10 cellular contexts compared by ENCODE assay signal in the genomic region with DNA sequence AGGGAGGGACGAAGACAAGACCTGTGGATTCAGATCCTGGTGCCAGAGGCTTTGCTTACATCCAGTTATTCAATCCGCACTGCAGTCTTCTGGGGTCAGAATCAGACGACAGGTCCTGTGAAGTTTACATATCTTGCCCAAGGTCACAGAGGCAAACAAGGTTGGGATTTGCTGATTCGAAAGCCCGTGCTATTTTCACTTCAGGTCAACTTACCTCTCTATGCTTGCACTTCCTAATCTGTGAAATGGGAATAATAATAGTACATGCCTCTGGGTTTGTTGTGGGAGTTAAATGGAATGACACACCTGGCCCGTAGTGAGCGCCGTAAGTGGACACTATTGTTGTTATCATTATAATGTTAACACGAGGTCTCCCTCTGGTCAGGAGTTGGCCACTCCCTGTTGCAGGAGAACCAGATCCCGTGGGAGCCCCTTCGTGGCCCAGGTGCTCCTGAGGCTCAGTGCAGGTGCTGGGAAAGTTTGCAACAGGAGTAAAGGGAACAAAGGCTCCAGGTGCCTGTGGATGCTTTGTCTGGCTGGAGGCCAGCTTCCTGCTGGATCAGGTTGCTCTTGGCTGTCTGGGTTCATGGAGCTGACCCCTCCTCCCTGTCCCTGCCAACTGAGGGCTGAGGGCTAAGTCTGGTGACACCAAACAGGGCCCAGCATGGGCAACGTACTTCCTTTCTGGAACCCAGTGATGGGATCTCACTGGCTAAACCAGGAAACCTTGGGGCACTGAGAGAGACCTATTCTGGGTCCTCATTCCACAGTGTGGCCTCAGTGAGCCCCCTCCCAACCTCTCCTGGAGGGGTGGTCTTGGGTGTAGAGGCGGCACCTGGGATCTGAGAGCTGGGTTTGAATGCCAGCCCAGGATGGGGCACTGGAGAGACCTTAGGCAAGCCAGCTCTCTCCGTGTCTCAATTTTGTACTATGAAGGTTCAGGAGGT. TPM values are rescaled to one million over a fixed set of nuclear protein-coding genes. Genes with fewer than 3 reads are reported as not detected.
DNase-seq lines count a peak whose midpoint lies in the region; ATAC-seq and TF ChIP-seq lines count a peak whose summit lies in the region.
"Had no signal": no experiment of that assay in that cellular context is flagged by ENCODE, and none has a peak within 500 bp of the region (broad histone marks: within the 10 kb centered on the region; RNA-seq: fewer than 3 reads in every experiment).

No MANE protein-coding gene starts in this region.

- H3K4me3 ChIP-seq in right cardiac atrium (ENCODE audit: low read length), result no peak overlapping the region
- no peak overlapping the region for H3K4me3 ChIP-seq in left ventricle myocardium inferior

- no peak overlapping the region for H3K27ac Mint-ChIP-seq in T-helper 2 cell treated with Interferon-gamma antibody and Interleukin-4, amounts not matched to agents 5 μg/mL and 100 μg/mL, for 36 hours
- H3K27ac Mint-ChIP-seq in T-cell, result no peak overlapping the region
- H3K27ac Mint-ChIP-seq: T-helper 17 cell had no signal

- TF ChIP-seq CTCF in left ventricle myocardium inferior (IDR thresholded peaks at IDR 0.05; ENCODE audit: borderline replicate concordance), result no peak

- ATAC-seq in right cardiac atrium (no peak), left lobe of liver (peak; percentile 42), T-cell (replicated peaks in 1 of 4) (no peak)
- ATAC-seq: T-helper 17 cell had no signal

- H3K9me3 Mint-ChIP-seq in T-helper 2 cell treated with Interferon-gamma antibody and Interleukin-4, amounts not matched to agents 5 μg/mL and 100 μg/mL, for 36 hours, result no peaks in the 10 kb centered on the region
- H3K9me3 Mint-ChIP-seq in T-cell, result no peaks in the 10 kb centered on the region
- H3K9me3 Mint-ChIP-seq: activated T-helper 17 cell treated with anti-CD3 and anti-CD28 coated beads, Interleukin-2, amount 50 U/mL, for 72 hours had no signal

- POLR2A ChIA-PET in T-cell (lab: Charles Lee), result no interaction called here

- H3K4me1 ChIP-seq in right cardiac atrium (ENCODE audit: control insufficient read depth, insufficient read depth, low read length) (peaks cover 2% of the 10 kb centered on the region), left ventricle myocardium inferior (peaks cover 17% of the 10 kb centered on the region)

- peaks cover 29% of the 10 kb centered on the region for H3K4me1 Mint-ChIP-seq in T-helper 2 cell treated with Interferon-gamma antibody and Interleukin-4, amounts not matched to agents 5 μg/mL and 100 μg/mL, for 36 hours (ENCODE audit: low read depth)
- H3K4me1 Mint-ChIP-seq in T-cell, result peaks cover 6 to 18% (median 14%) of the 10 kb centered on the region in 3 donors

- no peak overlapping the region for H3K4me3 Mint-ChIP-seq in T-helper 2 cell treated with Interferon-gamma antibody and Interleukin-4, amounts not matched to agents 5 μg/mL and 100 μg/mL, for 36 hours
- H3K4me3 Mint-ChIP-seq in T-cell, result no peak overlapping the region
- H3K4me3 Mint-ChIP-seq: T-helper 17 cell had no signal

- 72% methylated on average over 14 of the region's 14 CpGs for WGBS in right cardiac atrium

- no peaks in the 10 kb centered on the region for H3K27me3 Mint-ChIP-seq in T-helper 2 cell treated with Interferon-gamma antibody and Interleukin-4, amounts not matched to agents 5 μg/mL and 100 μg/mL, for 36 hours (ENCODE audit: low read depth)
- H3K27me3 Mint-ChIP-seq in T-cell, result peaks cover 4 to 6% of the 10 kb centered on the region in 2 donors
- H3K27me3 Mint-ChIP-seq: activated T-helper 17 cell treated with anti-CD3 and anti-CD28 coated beads, Interleukin-2, amount 50 U/mL, for 72 hours had no signal

- intact Hi-C loops in right cardiac atrium (cut with DNase I) (no loop called here), left ventricle myocardium inferior (cut with micrococcal nuclease) (loop anchor here (5.0 kb wide), 1 partner anchor 56 kb away; no protein-coding TSS in a partner anchor)

- CTCF ChIA-PET in T-cell (lab: Charles Lee), result interaction anchor here in 1 of 2 donors (0.5 kb wide), 1 partner anchor 288 kb away, joined by 3 read pairs; no protein-coding TSS in a partner anchor

- H3K9me3 ChIP-seq in right cardiac atrium (ENCODE audit: control insufficient read depth, low read length) (no peaks in the 10 kb centered on the region), left ventricle myocardium inferior (replicated peaks) (no peaks in the 10 kb centered on the region)

- no peaks in the 10 kb centered on the region for H3K36me3 Mint-ChIP-seq in T-helper 2 cell treated with Interferon-gamma antibody and Interleukin-4, amounts not matched to agents 5 μg/mL and 100 μg/mL, for 36 hours (ENCODE audit: low read depth)
- H3K36me3 Mint-ChIP-seq in T-cell, result no peaks in the 10 kb centered on the region

- H3K27ac ChIP-seq in right cardiac atrium (ENCODE audit: low read length) (peak overlapping the region; percentile 25), left ventricle myocardium inferior (replicated peaks) (no peak overlapping the region)

- H3K36me3 ChIP-seq in left ventricle myocardium inferior, result no peaks in the 10 kb centered on the region

- H3K27me3 ChIP-seq in right cardiac atrium (ENCODE audit: control insufficient read depth, insufficient read depth) (no peaks in the 10 kb centered on the region), left ventricle myocardium inferior (ENCODE audit: low read depth) (no peaks in the 10 kb centered on the region)

- DNase-seq in right cardiac atrium, result peak in 1 of 3 donors; percentile 65
- no peak for DNase-seq in left ventricle myocardium inferior
- peak; percentile 17 for DNase-seq in RPMI8226
- peak; percentile 89 for DNase-seq in left lobe of liver (ENCODE audit: low spot score)
- no peak for DNase-seq in kidney glomerular epithelial cell (lab: John Stamatoyannopoulos, UW)
- DNase-seq in medulla oblongata (ENCODE audit: extremely low spot score), result no peak
- DNase-seq in T-helper 2 cell treated with Interferon-gamma antibody and Interleukin-4, amounts not matched to agents 5 μg/mL and 100 μg/mL, for 36 hours (ENCODE audit: low spot score), result no peak
- no peak for DNase-seq in T-cell
- DNase-seq: T-helper 17 cell had no signal

RNA-seq across cellular contexts. Expression of gene SEMA4B, which starts 40.1 kb away (rescaled TPM):
- total RNA-seq in right cardiac atrium (10 to 100 TPM; 32.6 to 39.6 (median 33.5) TPM), left ventricle myocardium inferior (22.7 TPM), left lobe of liver (23.7 TPM), T-cell (10 to 100 TPM; 11.7 to 34.7 (median 25.4) TPM)
- 16.4 TPM for polyA plus RNA-seq in right cardiac atrium

RNA-seq across cellular contexts. Expression of gene IDH2, which starts 58.8 kb away (rescaled TPM):
- 100 to 1,000 TPM; 203 to 246 (median 221) TPM for total RNA-seq in right cardiac atrium
- polyA plus RNA-seq in right cardiac atrium, result 275 TPM
- total RNA-seq in left ventricle myocardium inferior, result 933 TPM
- total RNA-seq in left lobe of liver, result 292 TPM
- 10 to 100 TPM; 45.8 to 56.1 (median 49.2) TPM for total RNA-seq in T-cell

Comparison
In these comparisons a context has a peak if more than half of its experiments do, and no peak if none do; other contexts are left out.
1. DNase-seq: peak in RPMI8226 (single experiment) and left lobe of liver (single experiment); none in left ventricle myocardium inferior (single experiment), kidney glomerular epithelial cell (single experiment), medulla oblongata (single experiment), T-helper 2 cell treated with Interferon-gamma antibody and Interleukin-4, amounts not matched to agents 5 μg/mL and 100 μg/mL, for 36 hours (single experiment) and T-cell (0 of 34).